19 cellular contexts compared by ENCODE assay signal in the genomic region with DNA sequence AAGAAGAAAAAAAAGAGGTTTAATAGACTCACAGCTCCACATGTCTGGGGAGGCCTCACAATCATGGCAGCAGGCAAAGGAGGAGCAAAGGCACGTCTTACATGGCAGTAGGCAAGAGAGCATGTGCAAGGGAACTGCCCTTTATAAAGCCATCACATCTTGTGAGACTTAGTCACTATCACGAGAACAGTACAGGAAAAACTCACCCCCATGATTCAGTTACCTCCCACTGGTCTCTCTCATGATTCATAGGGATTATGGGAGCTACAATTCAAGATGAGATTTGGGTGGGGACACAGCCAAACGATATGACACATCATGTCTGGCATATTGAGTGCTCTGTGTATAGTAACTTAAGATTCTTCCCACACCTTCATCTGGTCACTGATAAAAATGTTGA.
A peak's percentile ranks its signal among the peaks of the same experiment; 100 is the strongest.
DNase-seq lines count a peak whose midpoint lies in the region; ATAC-seq lines count a peak whose summit lies in the region.
"Had no signal": no experiment of that assay in that cellular context is flagged by ENCODE, and none has a peak within 500 bp of the region (broad histone marks: within the 10 kb centered on the region; RNA-seq: fewer than 3 reads in every experiment).

No MANE protein-coding gene starts in this region.

- H3K27me3 ChIP-seq in mesenchymal stem cell (ENCODE audit: control insufficient read depth in 1 of 2, insufficient read depth in 1 of 2, low read length in 2 of 2): no peaks in the 10 kb centered on the region
- H3K27me3 ChIP-seq: BLaER1 treated with 17β-estradiol and CSF1 and Interleukin-3, amounts not matched to agents 10 nM and 100 nM; neural progenitor cell; tibial artery had no signal

- ATAC-seq in activated naive CD4-positive, alpha-beta T cell treated with anti-CD3 and anti-CD28 coated beads, Interleukin-2, amount 50 U/mL, for 72 hours: no peak
- no peak for ATAC-seq in GM19328 (IDR thresholded peaks at IDR 0.05; ENCODE audit: unreplicated experiment)
- ATAC-seq: activated T-cell treated with anti-CD3 and anti-CD28 coated beads, Interleukin-2, amount 50 U/mL, for 4 hours; left cardiac atrium; Right ventricle myocardium inferior; stimulated activated memory B cell treated with anti-CD40 and anti-IgM and Interleukin-4, amounts not matched to agents 10 μg/mL and 1 μg/mL and 100 μg/mL, for 72 hours had no signal

- H3K4me3 ChIP-seq in mesenchymal stem cell (ENCODE audit: insufficient read depth in 1 of 2, low read depth in 1 of 2, low read length in 2 of 2): no peak overlapping the region
- H3K4me3 ChIP-seq: BLaER1 treated with 17β-estradiol and CSF1 and Interleukin-3, amounts not matched to agents 10 nM and 100 nM; neural progenitor cell; tibial artery had no signal

- DNase-seq in ELR (ENCODE audit: low read depth) (peak; percentile 60), NCI-H69 (lab: John Stamatoyannopoulos, UW) (peak; percentile 1), dedifferentiated amniotic fluid mesenchymal stem cell (ENCODE audit: extremely low spot score) (peak; percentile 22), mesenchymal stem cell (peak; percentile 22), NCI-H1105 treated with DMSO at 0.1 percent for 48 hours (lab: John Stamatoyannopoulos, UW) (no peak)
- no peak for DNase-seq in stimulated activated naive CD4-positive, alpha-beta T cell treated with Interleukin-2 at 50 U/mL for 16 hours (lab: John Stamatoyannopoulos, UW)
- no peak for DNase-seq in activated naive CD4-positive, alpha-beta T cell treated with anti-CD3 and anti-CD28 coated beads, Interleukin-2, amount 50 U/mL, for 72 hours (ENCODE audit: low spot score in 2 of 2)
- DNase-seq: activated CD4-positive, alpha-beta T cell treated with anti-CD3 and anti-CD28 coated beads, Interleukin-2, amount 50 U/mL, for 48 hours; activated T-cell treated with anti-CD3 and anti-CD28 coated beads, Interleukin-2, amount 50 U/mL, for 4 hours; caudate nucleus; left cardiac atrium; NCI-H1930; tibial artery had no signal

- no peak overlapping the region for H3K14ac ChIP-seq in mesenchymal stem cell (ENCODE audit: low read length in 2 of 2)

- H2BK120ac ChIP-seq in mesenchymal stem cell (ENCODE audit: low read depth, low read length): no peak overlapping the region

- no peak overlapping the region for H3K23ac ChIP-seq in mesenchymal stem cell (ENCODE audit: low read length in 2 of 2)

- H3K9me3 Mint-ChIP-seq in activated naive CD4-positive, alpha-beta T cell treated with anti-CD3 and anti-CD28 coated beads, Interleukin-2, amount 50 U/mL, for 72 hours: no peaks in the 10 kb centered on the region
- H3K9me3 Mint-ChIP-seq: activated T-cell treated with anti-CD3 and anti-CD28 coated beads, Interleukin-2, amount 50 U/mL, for 4 hours; mesothelial cell of epicardium; neural progenitor cell; stimulated activated memory B cell treated with anti-CD40 and anti-IgM and Interleukin-4, amounts not matched to agents 10 μg/mL and 1 μg/mL and 100 μg/mL, for 72 hours had no signal

- H3K27ac Mint-ChIP-seq in activated naive CD4-positive, alpha-beta T cell treated with anti-CD3 and anti-CD28 coated beads, Interleukin-2, amount 50 U/mL, for 72 hours: no peak overlapping the region
- H3K27ac Mint-ChIP-seq: mesothelial cell of epicardium; neural progenitor cell; stimulated activated memory B cell treated with anti-CD40 and anti-IgM and Interleukin-4, amounts not matched to agents 10 μg/mL and 1 μg/mL and 100 μg/mL, for 72 hours had no signal

- peaks cover 14% of the 10 kb centered on the region for H3K9me3 ChIP-seq in mesenchymal stem cell (ENCODE audit: control insufficient read depth, low read length)
- H3K9me3 ChIP-seq: tibial artery had no signal

- no peak overlapping the region for H2BK15ac ChIP-seq in mesenchymal stem cell (ENCODE audit: low read depth, poor library complexity, severe bottlenecking)

- no peak overlapping the region for H3K18ac ChIP-seq in mesenchymal stem cell (ENCODE audit: low read depth in 1 of 2, low read length in 2 of 2)

- H2BK12ac ChIP-seq in mesenchymal stem cell (ENCODE audit: low read length in 2 of 2): no peak overlapping the region

- H3K4me2 ChIP-seq in mesenchymal stem cell (ENCODE audit: low read length, poor library complexity, severe bottlenecking): no peak overlapping the region
- H3K4me2 ChIP-seq: BLaER1 treated with 17β-estradiol and CSF1 and Interleukin-3, amounts not matched to agents 10 nM and 100 nM; neural progenitor cell had no signal

- no peak overlapping the region for H3K27ac ChIP-seq in mesenchymal stem cell (ENCODE audit: low read length, poor library complexity, severe bottlenecking)
- H3K27ac ChIP-seq: BLaER1 treated with 17β-estradiol and CSF1 and Interleukin-3, amounts not matched to agents 10 nM and 100 nM; neural progenitor cell; tibial artery had no signal

- no peak overlapping the region for H3K4ac ChIP-seq in mesenchymal stem cell (ENCODE audit: low read depth in 1 of 2, low read length in 2 of 2)

- H4K91ac ChIP-seq in mesenchymal stem cell (ENCODE audit: low read length): no peak overlapping the region

- H2AK5ac ChIP-seq in mesenchymal stem cell (ENCODE audit: low read length, severe bottlenecking): no peak overlapping the region

- H3K4me1 ChIP-seq in mesenchymal stem cell (ENCODE audit: control insufficient read depth, insufficient read depth, low read depth, low read length): no peaks in the 10 kb centered on the region
- H3K4me1 ChIP-seq: BLaER1 treated with 17β-estradiol and CSF1 and Interleukin-3, amounts not matched to agents 10 nM and 100 nM; tibial artery had no signal

- no peak overlapping the region for H2AFZ ChIP-seq in mesenchymal stem cell (ENCODE audit: low read depth, low read length)
- H2AFZ ChIP-seq: neural progenitor cell had no signal

- WGBS in mesenchymal stem cell: 100% methylated on average over 1 of the region's 3 CpGs

- no peak overlapping the region for H3K9ac ChIP-seq in mesenchymal stem cell (ENCODE audit: low read length)
- H3K9ac ChIP-seq: BLaER1 treated with 17β-estradiol and CSF1 and Interleukin-3, amounts not matched to agents 10 nM and 100 nM; neural progenitor cell had no signal

- peaks cover 8 to 73% of the 10 kb centered on the region in 2 experiments for H3K36me3 ChIP-seq in mesenchymal stem cell (ENCODE audit: control insufficient read depth in 1 of 2, insufficient read depth in 2 of 2, low read depth in 1 of 2, low read length in 2 of 2)
- H3K36me3 ChIP-seq: neural progenitor cell had no signal

- H3K36me3 Mint-ChIP-seq in activated naive CD4-positive, alpha-beta T cell treated with anti-CD3 and anti-CD28 coated beads, Interleukin-2, amount 50 U/mL, for 72 hours: peaks cover 0 to 28% of the 10 kb centered on the region in 2 donors
- H3K36me3 Mint-ChIP-seq: stimulated activated memory B cell treated with anti-CD40 and anti-IgM and Interleukin-4, amounts not matched to agents 10 μg/mL and 1 μg/mL and 100 μg/mL, for 72 hours had no signal

- no peak overlapping the region for H2BK5ac ChIP-seq in mesenchymal stem cell (ENCODE audit: low read depth, low read length, poor library complexity, severe bottlenecking)

- no peaks in the 10 kb centered on the region for H3K79me1 ChIP-seq in mesenchymal stem cell (replicated peaks; ENCODE audit: low read length, poor library complexity, severe bottlenecking)

- no peak overlapping the region for H4K8ac ChIP-seq in mesenchymal stem cell (ENCODE audit: low read length)

Comparison
In these comparisons a context has a peak if more than half of its experiments do, and no peak if none do; other contexts are left out.
1. DNase-seq: peak in ELR (single experiment), NCI-H69 (single experiment), dedifferentiated amniotic fluid mesenchymal stem cell (single experiment) and mesenchymal stem cell (single experiment); none in NCI-H1105 treated with DMSO at 0.1 percent for 48 hours (single experiment), stimulated activated naive CD4-positive, alpha-beta T cell treated with Interleukin-2 at 50 U/mL for 16 hours (single experiment) and activated naive CD4-positive, alpha-beta T cell treated with anti-CD3 and anti-CD28 coated beads, Interleukin-2, amount 50 U/mL, for 72 hours (0 of 2).